ENCODE assay signal across 17 cellular contexts in the genomic region with DNA sequence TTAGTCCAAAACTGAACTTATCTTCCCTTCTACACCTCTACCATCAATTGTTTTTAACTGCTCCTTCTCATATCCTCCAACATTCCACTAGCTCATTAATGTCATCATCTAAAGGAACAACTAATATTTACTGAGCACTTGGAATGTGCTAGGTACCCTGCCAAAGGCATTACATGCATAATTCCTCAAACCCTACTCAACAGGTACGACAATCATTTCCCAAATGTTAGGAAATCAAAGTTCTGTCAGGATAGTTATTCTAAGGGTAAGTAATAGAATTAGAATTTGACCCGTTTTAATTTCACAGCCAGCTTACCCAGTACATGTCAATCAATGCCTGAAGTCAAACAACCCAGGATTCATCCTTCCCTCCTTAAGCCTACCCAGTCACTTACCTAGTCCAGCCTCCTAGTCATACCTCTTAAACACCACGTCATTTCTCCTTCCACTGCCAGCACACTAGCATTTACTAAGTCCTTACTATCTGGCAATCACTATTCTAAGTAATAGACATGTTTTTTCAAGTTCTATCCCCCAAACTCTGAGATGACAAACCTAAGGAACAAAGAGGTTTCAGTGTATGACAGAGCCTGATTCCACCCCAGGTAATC. TPM values are rescaled to one million over a fixed set of nuclear protein-coding genes. Genes with fewer than 3 reads are reported as not detected.
DNase-seq lines count a peak whose midpoint lies in the region; ATAC-seq and TF ChIP-seq lines count a peak whose summit lies in the region.
"Had no signal": no experiment of that assay in that cellular context is flagged by ENCODE, and none has a peak within 500 bp of the region (broad histone marks: within the 10 kb centered on the region; RNA-seq: fewer than 3 reads in every experiment).

No MANE protein-coding gene starts in this region.

- H3K4me1 Mint-ChIP-seq in activated CD4-positive, alpha-beta T cell treated with anti-CD3 and anti-CD28 coated beads, Interleukin-2, amount 10 ng/mL, durations not matched to agents 24 days and 14 days, result peaks cover 26% of the 10 kb centered on the region

- no peak overlapping the region for H3K27ac Mint-ChIP-seq in activated CD4-positive, alpha-beta T cell treated with anti-CD3 and anti-CD28 coated beads, Interleukin-2, amount 10 ng/mL, durations not matched to agents 24 days and 14 days
- H3K27ac Mint-ChIP-seq: activated T-cell treated with anti-CD3 and anti-CD28 coated beads, Interleukin-2, amount 50 U/mL, for 24 hours had no signal

- H3K9me3 ChIP-seq in RWPE2 (ENCODE audit: severe bottlenecking), result no peaks in the 10 kb centered on the region
- no peaks in the 10 kb centered on the region for H3K9me3 ChIP-seq in iPS-20b (ENCODE audit: insufficient read depth, low read depth, low read length)
- no peaks in the 10 kb centered on the region for H3K9me3 ChIP-seq in psoas muscle
- H3K9me3 ChIP-seq: SK-N-SH had no signal

- no peaks in the 10 kb centered on the region for H3K27me3 ChIP-seq in RWPE2 (ENCODE audit: insufficient read depth, poor library complexity, severe bottlenecking)
- peaks cover 8% of the 10 kb centered on the region; the same call in 1 of the 2 replicates for H3K27me3 ChIP-seq in iPS-20b (ENCODE audit: insufficient read depth, low read length)
- no peaks in the 10 kb centered on the region for H3K27me3 ChIP-seq in psoas muscle (ENCODE audit: insufficient read depth in 3 of 3, low read length in 2 of 3)

- H3K4me3 ChIP-seq in RWPE2 (ENCODE audit: severe bottlenecking), result peak overlapping the region; percentile 66
- H3K4me3 ChIP-seq in iPS-20b (ENCODE audit: low read length), result peak overlapping the region; percentile 80
- H3K4me3 ChIP-seq in psoas muscle, result peak overlapping the region; percentile 96

- intact Hi-C loops in activated CD4-positive, alpha-beta T cell treated with anti-CD3 and anti-CD28 coated beads, Interleukin-2, amount 10 ng/mL, durations not matched to agents 24 days and 14 days (cut with micrococcal nuclease), result no loop called here
- intact Hi-C loops in psoas muscle (cut with DNase I), result loop anchor here in 1 of 2 donors (5.0 kb wide), 1 partner anchor 46 kb away; no protein-coding TSS in a partner anchor

- H3K4me1 ChIP-seq in RWPE2 (ENCODE audit: insufficient read depth, poor library complexity, severe bottlenecking), result peaks cover 17% of the 10 kb centered on the region
- peaks cover 18% of the 10 kb centered on the region for H3K4me1 ChIP-seq in iPS-20b (ENCODE audit: insufficient read depth, low read length)
- peaks cover 21% of the 10 kb centered on the region for H3K4me1 ChIP-seq in psoas muscle

- WGBS in psoas muscle, 3 donors, result 74 to 96% (median 83%) methylated on average over 3 of the region's 3 CpGs

- peak overlapping the region; percentile 90 for H3K27ac ChIP-seq in RWPE2 (ENCODE audit: poor library complexity, severe bottlenecking)
- no peak overlapping the region for H3K27ac ChIP-seq in iPS-20b (ENCODE audit: low read length)
- no peak overlapping the region for H3K27ac ChIP-seq in psoas muscle

- H3K36me3 ChIP-seq in RWPE2 (ENCODE audit: low read depth) (peaks cover 5% of the 10 kb centered on the region), iPS-20b (ENCODE audit: insufficient read depth, low read depth, low read length) (peaks cover 3% of the 10 kb centered on the region), psoas muscle (ENCODE audit: insufficient read depth in 1 of 2, low read depth in 1 of 2) (peaks cover 0 to 1% of the 10 kb centered on the region in 2 donors)

- peaks cover 16% of the 10 kb centered on the region for H3K36me3 Mint-ChIP-seq in activated CD4-positive, alpha-beta T cell treated with anti-CD3 and anti-CD28 coated beads, Interleukin-2, amount 10 ng/mL, durations not matched to agents 24 days and 14 days (ENCODE audit: low read depth)

- H3K27me3 Mint-ChIP-seq in activated CD4-positive, alpha-beta T cell treated with anti-CD3 and anti-CD28 coated beads, Interleukin-2, amount 10 ng/mL, durations not matched to agents 24 days and 14 days, result no peaks in the 10 kb centered on the region
- H3K27me3 Mint-ChIP-seq: activated T-cell treated with anti-CD3 and anti-CD28 coated beads, Interleukin-2, amount 50 U/mL, for 24 hours had no signal

- H3K9ac ChIP-seq in iPS-20b (ENCODE audit: low read depth, low read length), result no peak overlapping the region
- H3K9ac ChIP-seq: SK-N-SH had no signal

- no peak for DNase-seq in activated CD4-positive, alpha-beta T cell treated with anti-CD3 and anti-CD28 coated beads, Interleukin-2, amount 10 ng/mL, durations not matched to agents 24 days and 14 days
- no peak for DNase-seq in activated CD4-positive, alpha-beta T cell treated with anti-CD3 and anti-CD28 coated beads for 4 hours
- DNase-seq in RWPE2 (ENCODE audit: low spot score) (no peak), psoas muscle (no peak), RPMI8226 (no peak)
- no peak for DNase-seq in stimulated activated naive CD8-positive, alpha-beta T cell treated with anti-CD3 and anti-CD28 coated beads, Interleukin-15, Interleukin-2, amounts not matched to agents 100 U/mL and 50 U/mL, for 24 hours
- DNase-seq: activated CD4-positive, CD25-positive, alpha-beta regulatory T cell; activated T-cell treated with anti-CD3 and anti-CD28 coated beads, Interleukin-2, amount 50 U/mL, for 24 hours; anterior cingulate cortex; DMS153; left colon; NCI-H2029 treated with DMSO at 0.1 percent for 48 hours; NCI-H774; SK-N-SH; stimulated activated CD4-positive, alpha-beta T cell treated with anti-CD3 and anti-CD28 coated beads, Interleukin-12 subunit alpha, Interleukin-12 subunit beta, amount 100 ng/mL, for 4 hours had no signal

- peak overlapping the region; percentile 11 for H3K4me3 Mint-ChIP-seq in activated CD4-positive, alpha-beta T cell treated with anti-CD3 and anti-CD28 coated beads, Interleukin-2, amount 10 ng/mL, durations not matched to agents 24 days and 14 days

- TF ChIP-seq CTCF in RWPE2 (IDR thresholded peaks at IDR 0.05; ENCODE audit: poor library complexity, severe bottlenecking) (no peak), psoas muscle (IDR thresholded peaks at IDR 0.05) (no peak)

- ATAC-seq in RWPE2 (ENCODE audit: low read depth) (peak; percentile 32), psoas muscle (no peak), HG02885 (IDR thresholded peaks at IDR 0.05; ENCODE audit: poor library complexity, unreplicated experiment) (no peak)
- no peak for ATAC-seq in stimulated activated naive CD8-positive, alpha-beta T cell treated with anti-CD3 and anti-CD28 coated beads, Interleukin-15, Interleukin-2, amounts not matched to agents 100 U/mL and 50 U/mL, for 24 hours
- ATAC-seq: left colon had no signal

- no peaks in the 10 kb centered on the region for H3K9me3 Mint-ChIP-seq in activated CD4-positive, alpha-beta T cell treated with anti-CD3 and anti-CD28 coated beads, Interleukin-2, amount 10 ng/mL, durations not matched to agents 24 days and 14 days
- H3K9me3 Mint-ChIP-seq: activated T-cell treated with anti-CD3 and anti-CD28 coated beads, Interleukin-2, amount 50 U/mL, for 24 hours had no signal

RNA-seq across cellular contexts. Expression of gene LNX2, which starts 2.4 kb away (rescaled TPM):
- total RNA-seq in activated CD4-positive, alpha-beta T cell treated with anti-CD3 and anti-CD28 coated beads, Interleukin-2, amount 10 ng/mL, durations not matched to agents 24 days and 14 days, result 4.1 and 4.3 TPM in 2 replicates
- total RNA-seq in psoas muscle, result 10 to 100 TPM in 1 of 4 donors, 1 to 10 TPM in 3; 5.3 to 10.0 (median 8.0) TPM
- 1 to 10 TPM; 2.3 to 6.7 (median 2.6) TPM for polyA plus RNA-seq in psoas muscle

RNA-seq across cellular contexts. Expression of gene POLR1D, which starts 3.8 kb away (rescaled TPM):
- 134 and 140 TPM in 2 replicates for total RNA-seq in activated CD4-positive, alpha-beta T cell treated with anti-CD3 and anti-CD28 coated beads, Interleukin-2, amount 10 ng/mL, durations not matched to agents 24 days and 14 days
- 100 to 1,000 TPM in 3 of 4 donors, 10 to 100 TPM in 1; 92.5 to 128 (median 110) TPM for total RNA-seq in psoas muscle
- 100 to 1,000 TPM; 112 to 205 (median 163) TPM for polyA plus RNA-seq in psoas muscle
